23 cellular contexts compared by ENCODE assay signal in genomic region chr6:5373430-5373829, GRCh38.
"Had no signal": no experiment of that assay in that cellular context is flagged by ENCODE, and none has a peak within 500 bp of the region (broad histone marks: within the 10 kb centered on the region; RNA-seq: fewer than 3 reads in every experiment).

No MANE protein-coding gene starts in this region.

- H3K4me3 ChIP-seq: SJSA1 had no signal

- H3K27ac Mint-ChIP-seq: T-cell had no signal

- H3K9me3 ChIP-seq: SJSA1, SK-N-SH had no signal

- ATAC-seq: T-cell had no signal

- H3K4me3 Mint-ChIP-seq: T-cell had no signal

- H3K36me3 ChIP-seq: SJSA1 had no signal

- DNase-seq: KBM-7, MV-4-11, NCI-H1048, NCI-H1105, NCI-H1417, NCI-H146, NCI-H1694 treated with DMSO at 0.1 percent for 48 hours, NCI-H1930, NCI-H2171, NCI-H226, NCI-H446, NCI-H510A, NCI-H524 treated with DMSO at 0.1 percent for 48 hours, NCI-H69, NCI-H774, Right ventricle myocardium superior, RPMI8226, SIG-M5, SK-N-SH, SW 1271, T-cell had no signal

- H3K27me3 ChIP-seq: SJSA1 had no signal

- H3K4me1 ChIP-seq: SJSA1 had no signal

- H3K27me3 Mint-ChIP-seq: T-cell had no signal

- H3K27ac ChIP-seq: HL-60, SJSA1 had no signal

- H3K9me3 Mint-ChIP-seq: T-cell had no signal
